ENCODE assay signal across 8 cellular contexts in the genomic region with DNA sequence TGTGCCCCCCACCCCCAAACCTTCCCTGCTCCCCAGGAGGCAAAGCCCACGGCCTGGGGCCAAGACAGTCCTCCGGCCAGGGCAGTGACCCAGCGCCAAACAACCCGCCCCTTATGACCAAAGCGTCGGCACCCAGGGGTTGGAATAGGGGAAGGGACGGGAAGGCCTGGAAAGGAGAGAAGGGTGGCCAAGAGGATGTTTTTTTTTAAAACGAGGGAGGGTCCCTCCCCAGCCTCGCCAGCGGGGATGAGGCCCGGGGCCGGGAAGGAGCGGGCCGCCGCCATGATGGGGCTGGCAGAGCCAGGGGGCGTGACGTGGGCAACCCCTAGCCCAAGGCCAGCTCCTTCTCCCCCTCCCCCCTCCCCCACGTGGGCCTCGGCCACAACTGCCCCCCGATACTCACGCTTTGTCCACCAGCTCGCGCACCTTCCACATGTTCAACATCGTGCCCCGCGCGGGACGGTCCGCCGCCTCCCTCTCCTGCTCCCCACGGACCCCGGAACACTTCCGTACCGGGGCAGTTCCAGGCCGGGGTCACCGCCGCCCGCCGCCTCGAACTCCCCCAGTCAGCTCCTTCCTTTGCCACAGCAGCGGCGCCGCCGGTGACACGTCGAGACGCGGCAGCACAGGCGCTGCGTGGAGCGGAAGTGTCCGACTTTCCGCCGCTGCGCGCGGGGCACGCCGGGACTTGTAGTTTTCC. TPM values are rescaled to one million over a fixed set of nuclear protein-coding genes. Genes with fewer than 3 reads are reported as not detected.
DNase-seq lines count a peak whose midpoint lies in the region; ATAC-seq and TF ChIP-seq lines count a peak whose summit lies in the region.

TSS of gene CLINT1 (minus strand) at position 619 of the 700 bp plus-strand sequence. CDS start at position 444, 175 bp downstream.

- TF ChIP-seq CTCF in PC-3 (conservative IDR thresholded peaks at IDR 0.05; ENCODE audit: low read depth, low read length) (no peak), epithelial cell of esophagus (IDR thresholded peaks at IDR 0.05; ENCODE audit: insufficient read depth, low read depth, low read length, missing control alignments) (no peak)

- peak; percentile 82 for DNase-seq in Caki2 (ENCODE audit: low read depth)
- peak; percentile 71 for DNase-seq in HuH-7.5 (ENCODE audit: low spot score)
- DNase-seq in PC-3, result peak; percentile 98
- peak; percentile 86 for DNase-seq in activated T-cell treated with anti-CD3 and anti-CD28 coated beads for 48 hours (ENCODE audit: low read depth)
- DNase-seq in epithelial cell of esophagus (ENCODE audit: low read depth), result peak; percentile 91
- peak; percentile 60 to 74 for DNase-seq in stimulated activated CD8-positive, alpha-beta memory T cell treated with anti-CD3 and anti-CD28 coated beads, Interleukin-4, amount 100 ng/mL, for 1 hour (ENCODE audit: low read depth in 2 of 2, low spot score in 1 of 2)

- TSS peak; percentile 39 for BruUV-seq in PC-3 (replicated peaks; lab: Mats Ljungman, UMichigan)

- POLR2A ChIA-PET in PC-3 (lab: Charles Lee; ENCODE audit: unreplicated experiment), result interaction anchor here (0.5 to 0.6 kb wide), 3 partner anchors 17 to 66 kb away, joined by 3 read pairs; no protein-coding TSS in a partner anchor

- in situ Hi-C loops in Caki2 (cut with HindIII; ENCODE audit: low pct_unique_long_range_greater_than_20kb, low sequenced_read_pairs), result no loop called here

- no peaks in the 10 kb centered on the region for H3K27me3 ChIP-seq in PC-3 (ENCODE audit: low read length)
- H3K27me3 ChIP-seq in mononuclear cell (ENCODE audit: insufficient read depth, low read length), result no peaks in the 10 kb centered on the region

- peak; percentile 62 for ATAC-seq in GM21423 (IDR thresholded peaks at IDR 0.05; ENCODE audit: unreplicated experiment)
- ATAC-seq in PC-3, result peak; percentile 96

- CTCF ChIA-PET in PC-3 (lab: Charles Lee), result interaction anchor here (0.6 to 1.1 kb wide), 5 partner anchors 28 to 217 kb away, joined by 3 to 6 read pairs (median 3); no protein-coding TSS in a partner anchor

- H3K79me2 ChIP-seq in PC-3 (ENCODE audit: low read length), result peaks cover 53% of the 10 kb centered on the region

- peak within 1 kb of the TSS; percentile 93 for H3K9ac ChIP-seq in PC-3 (ENCODE audit: low read length)

- H3K4me3 ChIP-seq in PC-3 (ENCODE audit: low read length) (peak within 1 kb of the TSS; percentile 93), epithelial cell of esophagus (ENCODE audit: low read length) (peak within 1 kb of the TSS; percentile 96), mononuclear cell (ENCODE audit: low read length) (peak within 1 kb of the TSS; percentile 85)

- peak within 1 kb of the TSS; percentile 89 for H3K4me2 ChIP-seq in PC-3 (ENCODE audit: low read length)

- H3K27ac ChIP-seq in PC-3 (ENCODE audit: low read length), result peak within 1 kb of the TSS; percentile 41

- no peaks in the 10 kb centered on the region for H3K9me3 ChIP-seq in PC-3 (ENCODE audit: low read length)
- H3K9me3 ChIP-seq in mononuclear cell (ENCODE audit: low read depth, low read length), result no peaks in the 10 kb centered on the region

- no peaks in the 10 kb centered on the region for H3K9me2 ChIP-seq in PC-3 (replicated peaks; ENCODE audit: low read length)

- H4K20me1 ChIP-seq in PC-3 (ENCODE audit: low read length), result peaks cover 46% of the 10 kb centered on the region

- H3K4me1 ChIP-seq in PC-3 (ENCODE audit: insufficient read depth, low read length), result peaks cover 19% of the 10 kb centered on the region
- peaks cover 27% of the 10 kb centered on the region for H3K4me1 ChIP-seq in mononuclear cell (ENCODE audit: insufficient read depth, low read length)

- H3K36me3 ChIP-seq in PC-3 (ENCODE audit: low read depth, low read length), result no peaks in the 10 kb centered on the region

- H2AFZ ChIP-seq in PC-3 (ENCODE audit: low read length), result peak within 1 kb of the TSS; percentile 63

- H3F3A ChIP-seq in PC-3 (ENCODE audit: low read length, unreplicated experiment), result no peaks in the 10 kb centered on the region

- intact Hi-C loops in PC-3 (cut with micrococcal nuclease), result loop anchor here (5.0 kb wide), 1 partner anchor 116 kb away; the partner anchor contains the start of gene LSM11

RNA-seq across cellular contexts. Expression of gene CLINT1, which starts in this region (rescaled TPM):
- total RNA-seq in Caki2 (2014; rRNA removed; shearing (Covaris generic); ENCODE audit: low replicate concordance), result 89.3 and 91.4 TPM in 2 replicates
- total RNA-seq in PC-3 (2014; rRNA removed) (125 and 131 TPM in 2 replicates), mononuclear cell (120 TPM)

Comparison
In these comparisons a context has a peak if more than half of its experiments do, and no peak if none do; other contexts are left out.
1. Peak in every context shown above with its lines: DNase-seq, ATAC-seq, H3K4me3 ChIP-seq and H3K27ac ChIP-seq.